1 cellular context compared by ENCODE assay signal in the genomic region with DNA sequence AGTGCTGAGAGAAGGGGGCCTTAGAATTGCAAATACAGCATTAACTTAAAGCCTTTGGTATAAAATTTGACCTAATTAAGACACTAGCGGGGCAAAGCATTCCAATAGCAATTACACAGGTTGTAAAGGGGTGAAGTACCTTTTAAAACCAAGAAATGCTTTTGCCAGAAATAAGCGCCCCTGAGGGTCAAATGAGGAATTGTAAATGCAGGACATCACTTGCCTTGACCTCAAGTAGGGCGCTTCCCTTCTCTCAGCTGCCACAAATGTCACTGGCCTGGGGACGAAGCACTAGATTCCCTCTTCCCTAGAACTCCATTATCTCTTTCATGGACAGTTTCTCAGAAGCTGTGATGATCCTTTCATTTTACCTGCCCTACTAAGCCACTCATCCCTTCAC.
TF ChIP-seq lines count a peak whose summit lies in the region.

No MANE protein-coding gene starts in this region.

TF ChIP-seq in GM23338, 12 proteins besides CTCF, POLR2A, EP300 and RAD21 (continued from another document):
- TF ChIP-seq ZNF462 (CRISPR knock-in tag; IDR thresholded peaks at IDR 0.05) (no peak), ETS1 (IDR thresholded peaks at IDR 0.05) (no peak), EZH2 (IDR thresholded peaks at IDR 0.05; ENCODE audit: low read depth, unreplicated experiment) (no peak), REST (IDR thresholded peaks at IDR 0.05; ENCODE audit: unreplicated experiment) (no peak), EZH2phosphoT487 (IDR thresholded peaks at IDR 0.05; ENCODE audit: unreplicated experiment) (no peak)
